In the genomic region with DNA sequence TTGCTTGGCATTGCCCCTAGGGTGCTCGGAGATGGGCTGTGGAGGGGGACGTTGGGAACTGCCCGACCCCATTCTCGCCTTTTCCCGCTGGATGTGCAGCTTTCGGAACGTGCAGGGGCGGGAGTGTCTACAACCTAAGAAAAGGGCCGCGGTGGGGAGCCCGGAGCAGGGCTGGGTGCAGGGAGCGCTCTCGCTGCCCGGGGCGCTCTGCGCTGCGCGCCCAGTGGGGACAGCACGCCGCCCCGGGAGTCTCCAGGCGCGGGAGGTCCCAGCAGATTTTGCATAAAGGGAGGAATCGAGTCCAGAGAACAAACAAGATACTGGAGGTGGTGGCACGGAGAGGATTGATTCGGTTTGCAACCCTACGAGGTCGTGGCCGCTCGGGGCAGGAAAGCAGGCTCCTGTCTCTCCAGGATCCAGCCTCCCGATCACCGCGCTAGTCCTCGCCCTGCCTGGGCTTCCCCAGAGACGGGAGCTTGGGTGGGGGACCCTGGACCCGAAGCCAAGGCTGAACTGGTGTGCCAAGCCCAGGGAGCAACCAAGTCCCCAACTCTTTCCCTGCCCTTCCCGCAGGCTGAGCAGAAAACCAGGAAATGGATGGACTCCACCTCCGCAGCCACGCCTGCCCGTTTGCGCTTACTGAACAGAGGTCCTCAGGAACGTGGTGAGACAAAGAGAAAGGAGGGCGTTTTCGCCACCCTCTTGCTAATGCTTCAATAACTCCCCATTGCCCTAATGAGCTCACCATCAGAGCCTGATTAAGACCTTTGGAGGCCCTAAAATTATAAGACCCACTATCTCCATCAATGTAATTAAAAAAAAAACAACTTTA, we compare ENCODE assay signal across 8 cellular contexts. TPM values are rescaled to one million over a fixed set of nuclear protein-coding genes. Genes with fewer than 3 reads are reported as not detected.
DNase-seq lines count a peak whose midpoint lies in the region; ATAC-seq and TF ChIP-seq lines count a peak whose summit lies in the region.
"Had no signal": no experiment of that assay in that cellular context is flagged by ENCODE, and none has a peak within 500 bp of the region (broad histone marks: within the 10 kb centered on the region; RNA-seq: fewer than 3 reads in every experiment).

No MANE protein-coding gene starts in this region.

- H3K36me3 Mint-ChIP-seq in activated naive CD8-positive, alpha-beta T cell treated with anti-CD3 and anti-CD28 coated beads, Interleukin-2, amount 50 U/mL, for 24 hours (ENCODE audit: low read depth): no peaks in the 10 kb centered on the region
- no peaks in the 10 kb centered on the region for H3K36me3 Mint-ChIP-seq in activated naive CD4-positive, alpha-beta T cell treated with anti-CD3 and anti-CD28 coated beads, Interleukin-2, amount 10 ng/mL, durations not matched to agents 7 days and 5 days

- H3K27ac ChIP-seq in right atrium auricular region: peak overlapping the region in 1 of 2 donors; percentile 36

- H3K27ac Mint-ChIP-seq in activated naive CD8-positive, alpha-beta T cell treated with anti-CD3 and anti-CD28 coated beads, Interleukin-2, amount 50 U/mL, for 24 hours: no peak overlapping the region
- H3K27ac Mint-ChIP-seq in activated naive CD4-positive, alpha-beta T cell treated with anti-CD3 and anti-CD28 coated beads, Interleukin-2, amount 10 ng/mL, durations not matched to agents 7 days and 5 days: no peak overlapping the region
- H3K27ac Mint-ChIP-seq: activated B cell treated with CpG ODN at 0.5 μM for 24 hours had no signal

- peak overlapping the region; percentile 32 for H3K4me3 Mint-ChIP-seq in activated naive CD8-positive, alpha-beta T cell treated with anti-CD3 and anti-CD28 coated beads, Interleukin-2, amount 50 U/mL, for 24 hours
- no peak overlapping the region for H3K4me3 Mint-ChIP-seq in activated naive CD4-positive, alpha-beta T cell treated with anti-CD3 and anti-CD28 coated beads, Interleukin-2, amount 10 ng/mL, durations not matched to agents 7 days and 5 days
- H3K4me3 Mint-ChIP-seq: activated B cell treated with CpG ODN at 0.5 μM for 24 hours had no signal

- ATAC-seq in activated naive CD8-positive, alpha-beta T cell treated with anti-CD3 and anti-CD28 coated beads, Interleukin-2, amount 50 U/mL, for 24 hours: peak; percentile 36
- ATAC-seq in HG03045 (IDR thresholded peaks at IDR 0.05; ENCODE audit: unreplicated experiment): no peak

- peak in 1 of 2 donors; percentile 14 for TF ChIP-seq CTCF in right atrium auricular region (IDR thresholded peaks at IDR 0.05)
- TF ChIP-seq CTCF in retinal pigment epithelial cell (conservative IDR thresholded peaks at IDR 0.05; ENCODE audit: low read depth, low read length): peak; percentile 11

- CTCF ChIA-PET in activated naive CD4-positive, alpha-beta T cell treated with anti-CD3 and anti-CD28 coated beads, Interleukin-2, amount 10 ng/mL, durations not matched to agents 7 days and 5 days (lab: Charles Lee): no interaction called here

- peaks cover 47% of the 10 kb centered on the region for H3K27me3 Mint-ChIP-seq in activated naive CD8-positive, alpha-beta T cell treated with anti-CD3 and anti-CD28 coated beads, Interleukin-2, amount 50 U/mL, for 24 hours
- peaks cover 65% of the 10 kb centered on the region for H3K27me3 Mint-ChIP-seq in activated naive CD4-positive, alpha-beta T cell treated with anti-CD3 and anti-CD28 coated beads, Interleukin-2, amount 10 ng/mL, durations not matched to agents 7 days and 5 days

- H3K4me3 ChIP-seq in right atrium auricular region (peak overlapping the region; percentile 46 to 62), retinal pigment epithelial cell (ENCODE audit: low read length) (peak overlapping the region; percentile 82)

- H3K9me3 ChIP-seq in ES-I3 (ENCODE audit: control insufficient read depth, insufficient read depth, low read length): no peaks in the 10 kb centered on the region
- H3K9me3 ChIP-seq in right atrium auricular region: no peaks in the 10 kb centered on the region

- peaks cover 12% of the 10 kb centered on the region for H3K4me1 Mint-ChIP-seq in activated naive CD8-positive, alpha-beta T cell treated with anti-CD3 and anti-CD28 coated beads, Interleukin-2, amount 50 U/mL, for 24 hours
- H3K4me1 Mint-ChIP-seq in activated naive CD4-positive, alpha-beta T cell treated with anti-CD3 and anti-CD28 coated beads, Interleukin-2, amount 10 ng/mL, durations not matched to agents 7 days and 5 days: peaks cover 10% of the 10 kb centered on the region

- H3K36me3 ChIP-seq in ES-I3 (ENCODE audit: insufficient read depth, low read length) (no peaks in the 10 kb centered on the region), right atrium auricular region (no peaks in the 10 kb centered on the region)

- DNase-seq in NCI-H146 (lab: John Stamatoyannopoulos, UW) (peak; percentile 87), right atrium auricular region (ENCODE audit: low spot score) (peak; percentile 70), retinal pigment epithelial cell (ENCODE audit: low read depth) (peak; percentile 19)
- no peak for DNase-seq in activated naive CD8-positive, alpha-beta T cell treated with anti-CD3 and anti-CD28 coated beads, Interleukin-2, amount 50 U/mL, for 24 hours
- DNase-seq in activated naive CD4-positive, alpha-beta T cell treated with anti-CD3 and anti-CD28 coated beads, Interleukin-2, amount 10 ng/mL, durations not matched to agents 7 days and 5 days: no peak
- DNase-seq: activated B cell treated with CpG ODN at 0.5 μM for 24 hours had no signal

- H3K9me3 Mint-ChIP-seq in activated naive CD8-positive, alpha-beta T cell treated with anti-CD3 and anti-CD28 coated beads, Interleukin-2, amount 50 U/mL, for 24 hours: no peaks in the 10 kb centered on the region
- peaks cover 2% of the 10 kb centered on the region for H3K9me3 Mint-ChIP-seq in activated naive CD4-positive, alpha-beta T cell treated with anti-CD3 and anti-CD28 coated beads, Interleukin-2, amount 10 ng/mL, durations not matched to agents 7 days and 5 days
- H3K9me3 Mint-ChIP-seq: activated B cell treated with CpG ODN at 0.5 μM for 24 hours had no signal

- H3K27me3 ChIP-seq in right atrium auricular region: no peaks in the 10 kb centered on the region

- H3K4me1 ChIP-seq in ES-I3 (ENCODE audit: insufficient read depth, low read length) (peaks cover 8% of the 10 kb centered on the region; the same call in 1 of the 2 replicates), right atrium auricular region (peaks cover 0 to 9% of the 10 kb centered on the region in 2 donors)

- H3K9ac ChIP-seq in ES-I3 (ENCODE audit: low read depth, low read length): peak overlapping the region; percentile 93

RNA-seq across cellular contexts. Expression of gene NOX5, which starts 59.7 kb away (rescaled TPM):
- total RNA-seq in right atrium auricular region: under 1 TPM; 0.16 to 0.19 TPM

Comparison
In these comparisons a context has a peak if more than half of its experiments do, and no peak if none do; other contexts are left out.
1. DNase-seq: peak in NCI-H146 (single experiment), right atrium auricular region (single experiment) and retinal pigment epithelial cell (single experiment); none in activated naive CD8-positive, alpha-beta T cell treated with anti-CD3 and anti-CD28 coated beads, Interleukin-2, amount 50 U/mL, for 24 hours (single experiment) and activated naive CD4-positive, alpha-beta T cell treated with anti-CD3 and anti-CD28 coated beads, Interleukin-2, amount 10 ng/mL, durations not matched to agents 7 days and 5 days (single experiment).